23 cellular contexts compared by ENCODE assay signal in genomic region chr17:65855675-65856074, GRCh38.
"Had no signal": no experiment of that assay in that cellular context is flagged by ENCODE, and none has a peak within 500 bp of the region (broad histone marks: within the 10 kb centered on the region; RNA-seq: fewer than 3 reads in every experiment).

No MANE protein-coding gene starts in this region.

- H3K4me3 ChIP-seq: left ventricle myocardium inferior, lung, ovary, prostate gland, tibial nerve had no signal

- H3K4me1 ChIP-seq: left ventricle myocardium inferior, prostate gland, tibial nerve had no signal

- FAIRE-seq: astrocyte had no signal

- ATAC-seq: activated CD8-positive, alpha-beta T cell treated with anti-CD3 and anti-CD28 coated beads for 36 hours; activated T-cell treated with anti-CD3 and anti-CD28 coated beads, Interleukin-2, amount 50 U/mL, for 4 hours; activated T-helper 17 cell treated with anti-CD3 and anti-CD28 coated beads, Interleukin-2, amount 50 U/mL, for 72 hours; naive thymus-derived CD4-positive, alpha-beta T cell; stimulated activated naive B cell treated with anti-CD40 and anti-IgM and Interleukin-4, amounts not matched to agents 10 μg/mL and 1 μg/mL and 100 μg/mL, for 72 hours; T-cell had no signal

- H3K9me3 ChIP-seq: left ventricle myocardium inferior, ovary, prostate gland, tibial nerve had no signal

- H3K36me3 ChIP-seq: ovary, prostate gland, tibial nerve had no signal

- H3K4me3 Mint-ChIP-seq: activated CD4-positive, alpha-beta T cell treated with anti-CD3 and anti-CD28 coated beads, Interleukin-2, amount 10 ng/mL, durations not matched to agents 7 days and 5 days; activated CD8-positive, alpha-beta T cell treated with anti-CD3 and anti-CD28 coated beads for 36 hours; activated T-cell treated with anti-CD3 and anti-CD28 coated beads, Interleukin-2, amount 50 U/mL, for 4 hours; activated T-helper 17 cell treated with anti-CD3 and anti-CD28 coated beads, Interleukin-2, amount 50 U/mL, for 72 hours; dendritic cell treated with granulocyte-macrophage colony-stimulating factor and Interleukin-4, amounts not matched to agents 40 ng/mL and 50 ng/mL, for 4 days; naive thymus-derived CD4-positive, alpha-beta T cell; stimulated activated naive B cell treated with anti-CD40 and anti-IgM and Interleukin-4, amounts not matched to agents 10 μg/mL and 1 μg/mL and 100 μg/mL, for 72 hours; T-cell; WTC11 had no signal

- H3K27me3 ChIP-seq: tibial nerve had no signal

- H3K9me3 Mint-ChIP-seq: activated CD4-positive, alpha-beta T cell treated with anti-CD3 and anti-CD28 coated beads, Interleukin-2, amount 10 ng/mL, durations not matched to agents 7 days and 5 days; activated CD8-positive, alpha-beta T cell treated with anti-CD3 and anti-CD28 coated beads for 36 hours; activated T-cell treated with anti-CD3 and anti-CD28 coated beads, Interleukin-2, amount 50 U/mL, for 4 hours; activated T-helper 17 cell treated with anti-CD3 and anti-CD28 coated beads, Interleukin-2, amount 50 U/mL, for 72 hours; dendritic cell treated with granulocyte-macrophage colony-stimulating factor and Interleukin-4, amounts not matched to agents 40 ng/mL and 50 ng/mL, for 4 days; naive thymus-derived CD4-positive, alpha-beta T cell; stimulated activated naive B cell treated with anti-CD40 and anti-IgM and Interleukin-4, amounts not matched to agents 10 μg/mL and 1 μg/mL and 100 μg/mL, for 72 hours; T-cell; WTC11 had no signal

- H3K27ac ChIP-seq: left ventricle myocardium inferior, ovary, prostate gland, tibial nerve had no signal

- H3K36me3 Mint-ChIP-seq: naive thymus-derived CD4-positive, alpha-beta T cell; stimulated activated naive B cell treated with anti-CD40 and anti-IgM and Interleukin-4, amounts not matched to agents 10 μg/mL and 1 μg/mL and 100 μg/mL, for 72 hours; WTC11 had no signal

- H3K27me3 Mint-ChIP-seq: activated CD8-positive, alpha-beta T cell treated with anti-CD3 and anti-CD28 coated beads for 36 hours; dendritic cell treated with granulocyte-macrophage colony-stimulating factor and Interleukin-4, amounts not matched to agents 40 ng/mL and 50 ng/mL, for 4 days; T-cell had no signal

- H3K27ac Mint-ChIP-seq: activated CD4-positive, alpha-beta T cell treated with anti-CD3 and anti-CD28 coated beads, Interleukin-2, amount 10 ng/mL, durations not matched to agents 7 days and 5 days; activated CD8-positive, alpha-beta T cell treated with anti-CD3 and anti-CD28 coated beads for 36 hours; activated T-helper 17 cell treated with anti-CD3 and anti-CD28 coated beads, Interleukin-2, amount 50 U/mL, for 72 hours; dendritic cell treated with granulocyte-macrophage colony-stimulating factor and Interleukin-4, amounts not matched to agents 40 ng/mL and 50 ng/mL, for 4 days; naive thymus-derived CD4-positive, alpha-beta T cell; stimulated activated naive B cell treated with anti-CD40 and anti-IgM and Interleukin-4, amounts not matched to agents 10 μg/mL and 1 μg/mL and 100 μg/mL, for 72 hours; T-cell; WTC11 had no signal

- DNase-seq: activated CD4-positive, alpha-beta T cell treated with anti-CD3 and anti-CD28 coated beads for 1 hour; activated CD4-positive, alpha-beta T cell treated with anti-CD3 and anti-CD28 coated beads, Interleukin-2, amount 10 ng/mL, durations not matched to agents 7 days and 5 days; activated CD8-positive, alpha-beta T cell treated with anti-CD3 and anti-CD28 coated beads for 36 hours; activated gamma-delta T cell treated with Interleukin-2 at 50 U/mL for 16 hours; activated naive CD4-positive, alpha-beta T cell treated with anti-CD3 and anti-CD28 coated beads, Interleukin-2, amount 50 U/mL, for 16 hours; activated T-cell treated with anti-CD3 and anti-CD28 coated beads, Interleukin-2, amount 50 U/mL, for 4 hours; amniotic stem cell; central memory CD4-positive, alpha-beta T cell; effector CD4-positive, alpha-beta T cell; left ventricle myocardium inferior; naive thymus-derived CD4-positive, alpha-beta T cell; ovary; stimulated activated CD4-positive, alpha-beta T cell treated with anti-CD3 and anti-CD28 coated beads, Interleukin-15, amount 100 ng/mL, for 24 hours; stimulated activated CD4-positive, alpha-beta T cell treated with anti-CD3 and anti-CD28 coated beads, Interleukin-2, amount 100 ng/mL, for 24 hours; stimulated activated naive B cell treated with anti-CD40 and anti-IgM and Interleukin-4, amounts not matched to agents 10 μg/mL and 1 μg/mL and 100 μg/mL, for 72 hours; T-cell had no signal

- H3K4me1 Mint-ChIP-seq: activated CD4-positive, alpha-beta T cell treated with anti-CD3 and anti-CD28 coated beads, Interleukin-2, amount 10 ng/mL, durations not matched to agents 7 days and 5 days; stimulated activated naive B cell treated with anti-CD40 and anti-IgM and Interleukin-4, amounts not matched to agents 10 μg/mL and 1 μg/mL and 100 μg/mL, for 72 hours; T-cell had no signal
